ENCODE assay signal across 9 cellular contexts in genomic region chr20:20370087-20370575, GRCh38. TPM values are rescaled to one million over a fixed set of nuclear protein-coding genes. Genes with fewer than 3 reads are reported as not detected.
A peak's percentile ranks its signal among the peaks of the same experiment; 100 is the strongest.
DNase-seq lines count a peak whose midpoint lies in the region; ATAC-seq, FAIRE-seq and TF ChIP-seq lines count a peak whose summit lies in the region.
"Had no signal": no experiment of that assay in that cellular context is flagged by ENCODE, and none has a peak within 500 bp of the region (broad histone marks: within the 10 kb centered on the region; RNA-seq: fewer than 3 reads in every experiment).

No MANE protein-coding gene starts in this region.

- H3K27me3 ChIP-seq in PC-3 (ENCODE audit: low read length), result peaks cover 85% of the 10 kb centered on the region
- peaks cover 3% of the 10 kb centered on the region for H3K27me3 ChIP-seq in testis

- H4K20me1 ChIP-seq in PC-3 (ENCODE audit: low read length), result no peaks in the 10 kb centered on the region

- no peak for DNase-seq in activated naive CD4-positive, alpha-beta T cell treated with Interleukin-2 at 50 U/mL for 16 hours
- DNase-seq in PC-3, result no peak
- DNase-seq in endothelial cell (ENCODE audit: low spot score), result no peak
- DNase-seq in testis, result no peak
- no peak for DNase-seq in RCC 7860 (ENCODE audit: low spot score)
- DNase-seq in GM03348 (ENCODE audit: low spot score), result no peak
- no peak for DNase-seq in germinal center (ENCODE audit: low spot score)
- DNase-seq: stimulated activated CD4-positive, alpha-beta T cell treated with anti-CD3 and anti-CD28 coated beads, Interleukin-4, amount 100 ng/mL, for 1 hour had no signal

- no peaks in the 10 kb centered on the region for H3K9me2 ChIP-seq in PC-3 (replicated peaks; ENCODE audit: low read length)

- H3K9me3 ChIP-seq in PC-3 (ENCODE audit: low read length) (no peaks in the 10 kb centered on the region), testis (no peaks in the 10 kb centered on the region)

- TF ChIP-seq POLR2A in testis (IDR thresholded peaks at IDR 0.05), result no peak

- POLR2A ChIA-PET in PC-3 (lab: Charles Lee; ENCODE audit: unreplicated experiment), result no interaction called here

- no TSS peak for BruUV-seq in PC-3 (replicated peaks; lab: Mats Ljungman, UMichigan)

- no peaks in the 10 kb centered on the region for H3F3A ChIP-seq in PC-3 (ENCODE audit: low read length, unreplicated experiment)

- no peaks in the 10 kb centered on the region for H3K36me3 Mint-ChIP-seq in activated naive CD4-positive, alpha-beta T cell treated with anti-CD3 and anti-CD28 coated beads, Interleukin-2, amount 50 U/mL, for 24 hours
- peaks cover 5% of the 10 kb centered on the region for H3K36me3 Mint-ChIP-seq in endothelial cell (ENCODE audit: low read depth, unreplicated experiment)

- H3K9ac ChIP-seq in PC-3 (ENCODE audit: low read length), result no peak overlapping the region

- no peaks in the 10 kb centered on the region for H3K79me2 ChIP-seq in PC-3 (ENCODE audit: low read length)

- H3K27ac ChIP-seq in PC-3 (ENCODE audit: low read length), result no peak overlapping the region
- H3K27ac ChIP-seq in testis, result no peak overlapping the region

- H3K4me3 Mint-ChIP-seq in activated naive CD4-positive, alpha-beta T cell treated with anti-CD3 and anti-CD28 coated beads, Interleukin-2, amount 50 U/mL, for 24 hours, result peak overlapping the region; percentile 78
- H3K4me3 Mint-ChIP-seq in endothelial cell (ENCODE audit: unreplicated experiment), result peak overlapping the region; percentile 30

- CTCF ChIA-PET in PC-3 (lab: Charles Lee), result no interaction called here

- H3K4me3 ChIP-seq in PC-3 (ENCODE audit: low read length) (no peak overlapping the region), testis (peak overlapping the region; percentile 9 to 41)

- intact Hi-C loops in PC-3 (cut with micrococcal nuclease) (no loop called here), testis (cut with DNase I; ENCODE audit: low total_unique reads) (loop anchor here (10.0 kb wide), 1 partner anchor 195 kb away; no protein-coding TSS in a partner anchor)

- peaks cover 36% of the 10 kb centered on the region for H3K27me3 Mint-ChIP-seq in activated naive CD4-positive, alpha-beta T cell treated with anti-CD3 and anti-CD28 coated beads, Interleukin-2, amount 50 U/mL, for 24 hours
- H3K27me3 Mint-ChIP-seq in endothelial cell (ENCODE audit: unreplicated experiment), result peaks cover 29% of the 10 kb centered on the region

- H3K4me1 ChIP-seq in PC-3 (ENCODE audit: insufficient read depth, low read length) (no peaks in the 10 kb centered on the region), testis (no peaks in the 10 kb centered on the region)

- ATAC-seq in PC-3, result no peak

- H3K4me1 Mint-ChIP-seq in activated naive CD4-positive, alpha-beta T cell treated with anti-CD3 and anti-CD28 coated beads, Interleukin-2, amount 50 U/mL, for 24 hours, result peaks cover 8% of the 10 kb centered on the region
- H3K4me1 Mint-ChIP-seq in endothelial cell (ENCODE audit: unreplicated experiment), result peaks cover 8% of the 10 kb centered on the region

- peak overlapping the region; percentile 43 for H3K27ac Mint-ChIP-seq in activated naive CD4-positive, alpha-beta T cell treated with anti-CD3 and anti-CD28 coated beads, Interleukin-2, amount 50 U/mL, for 24 hours
- H3K27ac Mint-ChIP-seq in endothelial cell (ENCODE audit: unreplicated experiment), result peak overlapping the region; percentile 40

- 19 to 26% methylated on average over 11 of the region's 11 CpGs for WGBS in testis, 2 donors

- H3K9me3 Mint-ChIP-seq in activated naive CD4-positive, alpha-beta T cell treated with anti-CD3 and anti-CD28 coated beads, Interleukin-2, amount 50 U/mL, for 24 hours, result no peaks in the 10 kb centered on the region
- H3K9me3 Mint-ChIP-seq in endothelial cell (ENCODE audit: unreplicated experiment), result no peaks in the 10 kb centered on the region

- no peak overlapping the region for H2AFZ ChIP-seq in PC-3 (ENCODE audit: low read length)

- H3K36me3 ChIP-seq in PC-3 (ENCODE audit: low read depth, low read length) (no peaks in the 10 kb centered on the region), testis (ENCODE audit: low read depth, missing control alignments) (no peaks in the 10 kb centered on the region)

- FAIRE-seq in RCC 7860 (lab: Jason Lieb, UNC), result no peak

- TF ChIP-seq CTCF in PC-3 (conservative IDR thresholded peaks at IDR 0.05; ENCODE audit: low read depth, low read length) (no peak), endothelial cell (IDR thresholded peaks at IDR 0.05; ENCODE audit: unreplicated experiment) (no peak), testis (IDR thresholded peaks at IDR 0.05) (no peak)

- H3K4me2 ChIP-seq in PC-3 (ENCODE audit: low read length), result peak overlapping the region; percentile 77; the same call in 1 of the 2 replicates

RNA-seq across cellular contexts. Expression of gene INSM1, which starts 2.2 kb away (rescaled TPM):
- total RNA-seq in PC-3 (2014; rRNA removed), result 0.04 TPM in 1 of 2 replicates, not detected in the other
- not detected for total RNA-seq in endothelial cell (ENCODE audit: unreplicated experiment)
- total RNA-seq in testis, result 1 to 10 TPM; 2.7 to 2.8 TPM
- 0.84 TPM for polyA plus RNA-seq in testis (ENCODE audit: insufficient read depth, low read depth, low replicate concordance)
